In genomic region chr2:234949762-234950434, GRCh38 we compare ENCODE assay signal across 10 cellular contexts. TPM values are rescaled to one million over a fixed set of nuclear protein-coding genes. Genes with fewer than 3 reads are reported as not detected.
A peak's percentile ranks its signal among the peaks of the same experiment; 100 is the strongest.
DNase-seq lines count a peak whose midpoint lies in the region; ATAC-seq and TF ChIP-seq lines count a peak whose summit lies in the region.
"Had no signal": no experiment of that assay in that cellular context is flagged by ENCODE, and none has a peak within 500 bp of the region (broad histone marks: within the 10 kb centered on the region; RNA-seq: fewer than 3 reads in every experiment).

No MANE protein-coding gene starts in this region.

- no peaks in the 10 kb centered on the region for H3K79me2 ChIP-seq in OCI-LY7 (ENCODE audit: insufficient read depth, low read depth, low read length)

- ATAC-seq in SK-N-SH treated with all-trans-retinoic acid at 6 μM for 48 hours (peak; percentile 29), HG03280 (IDR thresholded peaks at IDR 0.05; ENCODE audit: unreplicated experiment) (no peak)
- ATAC-seq: GM12878 had no signal

- no peak overlapping the region for H3K4me2 ChIP-seq in OCI-LY7 (ENCODE audit: low read length)

- H4K20me1 ChIP-seq in OCI-LY7 (ENCODE audit: insufficient read depth, low read length) = no peaks in the 10 kb centered on the region

- H3K9me3 ChIP-seq in OCI-LY7 (ENCODE audit: low read length) = no peaks in the 10 kb centered on the region

- no peak overlapping the region for H3K27ac ChIP-seq in OCI-LY7 (ENCODE audit: low read depth, low read length, poor library complexity, severe bottlenecking)
- H3K27ac ChIP-seq: SK-N-MC had no signal

- DNase-seq in ELR (ENCODE audit: low read depth) = peak; percentile 99
- peak; percentile 100 for DNase-seq in fibroblast of peridontal ligament (ENCODE audit: extremely low read depth)
- peak; percentile 98 for DNase-seq in renal cortical epithelial cell (ENCODE audit: low read depth)
- no peak for DNase-seq in OCI-LY7 (ENCODE audit: low spot score)
- DNase-seq in DMS53 (lab: John Stamatoyannopoulos, UW) = no peak
- DNase-seq in activated CD8-positive, alpha-beta memory T cell treated with anti-CD3 and anti-CD28 coated beads, Interleukin-2, amount 50 U/mL, for 48 hours = no peak

- no peaks in the 10 kb centered on the region for H3K36me3 ChIP-seq in OCI-LY7 (ENCODE audit: insufficient read depth, low read length)

- no peak for TF ChIP-seq CTCF in OCI-LY7 (conservative IDR thresholded peaks at IDR 0.05; ENCODE audit: low read length)

- intact Hi-C loops in OCI-LY7 (cut with micrococcal nuclease; ENCODE audit: unreplicated experiment) = no loop called here

- H3K4me1 ChIP-seq in OCI-LY7 (ENCODE audit: insufficient read depth, low read length, poor library complexity, severe bottlenecking) = no peaks in the 10 kb centered on the region

- no peak overlapping the region for H2AFZ ChIP-seq in OCI-LY7 (ENCODE audit: low read length)

- no TSS peak for BruUV-seq in OCI-LY7 (replicated peaks; lab: Mats Ljungman, UMichigan)

- CTCF ChIA-PET in OCI-LY7 (lab: Charles Lee; ENCODE audit: unreplicated experiment) = no interaction called here

- no peaks in the 10 kb centered on the region for H3K9me2 ChIP-seq in OCI-LY7 (ENCODE audit: insufficient read depth, low read length)

- no peak overlapping the region for H3K4me3 ChIP-seq in OCI-LY7 (ENCODE audit: low read depth, low read length, poor library complexity, severe bottlenecking)
- H3K4me3 ChIP-seq: GM12878, SK-N-MC had no signal

- POLR2A ChIA-PET in OCI-LY7 (lab: Charles Lee) = no interaction called here

TF ChIP-seq in SK-N-SH treated with all-trans-retinoic acid at 6 μM for 48 hours, 23 proteins besides CTCF, POLR2A, EP300 and RAD21:
- TF ChIP-seq PATZ1 (CRISPR knock-in tag; IDR thresholded peaks at IDR 0.05; ENCODE audit: borderline replicate concordance) = no peak
- no peak for TF ChIP-seq BACH2 (CRISPR knock-in tag; IDR thresholded peaks at IDR 0.05; ENCODE audit: borderline replicate concordance)
- TF ChIP-seq ZFP3 (CRISPR knock-in tag; IDR thresholded peaks at IDR 0.05) = no peak
- TF ChIP-seq CSRNP3 (CRISPR knock-in tag; IDR thresholded peaks at IDR 0.05) = no peak
- TF ChIP-seq CSDC2 (CRISPR knock-in tag; IDR thresholded peaks at IDR 0.05) = no peak
- TF ChIP-seq TOX (CRISPR knock-in tag; IDR thresholded peaks at IDR 0.05; ENCODE audit: borderline replicate concordance) = no peak
- no peak for TF ChIP-seq POU6F1 (CRISPR knock-in tag; IDR thresholded peaks at IDR 0.05; ENCODE audit: borderline replicate concordance, low read depth)
- TF ChIP-seq SNAI2 (CRISPR knock-in tag; IDR thresholded peaks at IDR 0.05) = no peak
- no peak for TF ChIP-seq ZC3H10 (CRISPR knock-in tag; IDR thresholded peaks at IDR 0.05)
- TF ChIP-seq ZNF8 (CRISPR knock-in tag; IDR thresholded peaks at IDR 0.05) = no peak
- no peak for TF ChIP-seq ARNTL (CRISPR knock-in tag; IDR thresholded peaks at IDR 0.05; ENCODE audit: borderline replicate concordance, low read depth)
- no peak for TF ChIP-seq RARB (CRISPR knock-in tag; IDR thresholded peaks at IDR 0.05)
- no peak for TF ChIP-seq ISL1 (CRISPR knock-in tag; IDR thresholded peaks at IDR 0.05)
- no peak for TF ChIP-seq ZFP30 (CRISPR knock-in tag; IDR thresholded peaks at IDR 0.05)
- TF ChIP-seq CREB5 (CRISPR knock-in tag; IDR thresholded peaks at IDR 0.05; ENCODE audit: low read depth) = no peak

RNA-seq across cellular contexts. Expression of gene SH3BP4, which starts 1.9 kb away (rescaled TPM):
- total RNA-seq in renal cortical epithelial cell = 58.5 and 116 TPM in 2 replicates
- not detected in 2 replicates for total RNA-seq in OCI-LY7 (2014; rRNA removed; shearing (Covaris generic))
- total RNA-seq in OCI-LY7 (2022) = 0.06 TPM in 1 of 2 replicates, not detected in the other

Comparison
In these comparisons a context has a peak if more than half of its experiments do, and no peak if none do; other contexts are left out.
1. DNase-seq: peak in ELR (single experiment), fibroblast of peridontal ligament (single experiment) and renal cortical epithelial cell (single experiment); none in OCI-LY7 (single experiment), DMS53 (single experiment) and activated CD8-positive, alpha-beta memory T cell treated with anti-CD3 and anti-CD28 coated beads, Interleukin-2, amount 50 U/mL, for 48 hours (single experiment).
2. RNA of gene SH3BP4, which starts 1.9 kb away (total RNA-seq): 58.5 to 116 TPM in renal cortical epithelial cell; 0.06 TPM in OCI-LY7; every median in the first group is over 10 times any median in the second.